Comparison of ENCODE assay signal across 18 cellular contexts in the genomic region with DNA sequence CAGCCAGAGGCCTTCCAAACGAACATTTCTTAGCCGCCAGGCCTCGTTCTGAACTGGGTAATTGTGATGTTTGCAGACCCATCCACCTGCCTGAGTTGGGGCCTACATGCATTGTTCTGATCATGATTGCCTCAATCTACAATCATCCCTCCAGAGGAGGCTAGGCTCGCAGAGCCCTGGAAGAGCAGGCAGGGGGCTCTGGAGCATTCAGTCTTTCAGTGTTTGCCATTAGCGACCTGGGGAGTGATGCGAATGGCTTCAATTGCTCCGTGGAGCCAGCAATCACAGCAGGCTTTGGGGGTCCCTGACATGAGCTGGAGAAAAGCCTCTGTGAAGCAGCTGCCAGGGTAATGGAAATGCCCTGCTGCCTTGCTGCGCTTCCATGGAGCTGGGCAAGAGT. TPM values are rescaled to one million over a fixed set of nuclear protein-coding genes. Genes with fewer than 3 reads are reported as not detected.
DNase-seq lines count a peak whose midpoint lies in the region; ATAC-seq, FAIRE-seq and TF ChIP-seq lines count a peak whose summit lies in the region.
"Had no signal": no experiment of that assay in that cellular context is flagged by ENCODE, and none has a peak within 500 bp of the region (broad histone marks: within the 10 kb centered on the region; RNA-seq: fewer than 3 reads in every experiment).

No MANE protein-coding gene starts in this region.

- TF ChIP-seq RAD21 in A549 (conservative IDR thresholded peaks at IDR 0.05 in 1 of 2, IDR thresholded peaks at IDR 0.05 in 1 of 2), result no peak

- WGBS in A549 (ENCODE audit: missing lambda C conversion rate), result 95% methylated on average over 8 of the region's 8 CpGs
- no CpG with 5 or more reads among the region's 8 CpGs for WGBS in mesendoderm (ENCODE audit: extremely low coverage, insufficient coverage, low lambda C conversion rate)

- H4K5ac ChIP-seq in mesendoderm (ENCODE audit: low read length), result no peak overlapping the region

- no peak for FAIRE-seq in A549 (lab: Jason Lieb, UNC)
- FAIRE-seq: GM12891 had no signal

- H2AK5ac ChIP-seq in mesendoderm (ENCODE audit: low read length), result no peak overlapping the region

- CTCF ChIA-PET in A549 (lab: Yijun Ruan, JAX) (interaction anchor here (0.6 to 3.7 kb wide), 6 partner anchors 14 to 262 kb away, joined by 3 to 18 read pairs (median 6); no protein-coding TSS in a partner anchor), WTC11 (lab: Charles Lee) (interaction anchor here (0.6 to 1.3 kb wide), 3 partner anchors 15 to 262 kb away, joined by 3 to 5 read pairs (median 3); no protein-coding TSS in a partner anchor)

- no peaks in the 10 kb centered on the region for H3K79me1 ChIP-seq in mesendoderm (ENCODE audit: low read length)

- H3K27me3 ChIP-seq in mesendoderm (ENCODE audit: insufficient read depth, low read length, poor library complexity), result no peaks in the 10 kb centered on the region
- H3K27me3 ChIP-seq: BE2C had no signal

- H2BK15ac ChIP-seq in mesendoderm (replicated peaks; ENCODE audit: low read depth), result no peak overlapping the region

- no peak overlapping the region for H2BK120ac ChIP-seq in mesendoderm (ENCODE audit: low read depth, low read length)

- H3K18ac ChIP-seq in mesendoderm (ENCODE audit: low read length), result no peak overlapping the region

- POLR2A ChIA-PET in A549 (lab: Yijun Ruan, JAX) (interaction anchor here (0.8 to 1.3 kb wide), 3 partner anchors 23 to 173 kb away, joined by 3 to 4 read pairs (median 3); partner anchors contain the start of gene SNAP25), WTC11 (lab: Charles Lee) (no interaction called here)

- H3K36me3 Mint-ChIP-seq in WTC11, result no peaks in the 10 kb centered on the region
- H3K36me3 Mint-ChIP-seq: CD14-positive monocyte had no signal

- TF ChIP-seq EP300 in A549 (IDR thresholded peaks at IDR 0.05), result no peak

- H3K79me2 ChIP-seq in mesendoderm (ENCODE audit: control insufficient read depth, insufficient read depth, low read length), result no peaks in the 10 kb centered on the region

- ATAC-seq in A549, result peak in 1 of 2 experiments; percentile 4; a peak in 2 of 6 replicates
- ATAC-seq in WTC11, result peak; percentile 92
- ATAC-seq in GM18505 (IDR thresholded peaks at IDR 0.05; ENCODE audit: unreplicated experiment), result no peak
- ATAC-seq: Panc1 had no signal

- no peaks in the 10 kb centered on the region for H3K9me3 ChIP-seq in A549
- H3K9me3 ChIP-seq: BE2C had no signal

- DNase-seq in NCI-H1417 (lab: John Stamatoyannopoulos, UW) (peak in 2 of 3 experiments; percentile 8 to 33), NCI-H1417 treated with DMSO at 0.1 percent for 48 hours (lab: John Stamatoyannopoulos, UW) (no peak), A549 (ENCODE audit: low read depth in 1 of 2, low spot score in 1 of 2) (no peak), WTC11 (ENCODE audit: low spot score) (no peak), mesendoderm (peak; percentile 36), anterior cingulate cortex (lab: John Stamatoyannopoulos, UW) (no peak), NOMO-1 treated with DMSO at 0.1 percent for 48 hours (lab: John Stamatoyannopoulos, UW; ENCODE audit: unreplicated experiment) (no peak)
- DNase-seq: ACHN, GF-D8, NCI-H1436 treated with DMSO at 0.1 percent for 48 hours, NCI-H82 had no signal

- H3K9me3 Mint-ChIP-seq in WTC11, result no peaks in the 10 kb centered on the region

- H3K4me2 ChIP-seq in A549 (no peak overlapping the region; the same call in 2 of the 3 replicates), mesendoderm (ENCODE audit: low read length) (no peak overlapping the region)

- H3K4me1 Mint-ChIP-seq in WTC11, result peaks cover 10% of the 10 kb centered on the region

- H3K36me3 ChIP-seq in mesendoderm (ENCODE audit: control insufficient read depth, insufficient read depth, low read length), result no peaks in the 10 kb centered on the region

- H3K4me3 ChIP-seq in A549 (no peak overlapping the region), mesendoderm (ENCODE audit: low read length) (no peak overlapping the region)

- H3K27ac ChIP-seq in A549 (peak overlapping the region; percentile 72 to 81; a peak in 5 of 6 replicates), mesendoderm (ENCODE audit: low read depth, low read length) (no peak overlapping the region)
- H3K27ac ChIP-seq: 22Rv1 had no signal

- H4K8ac ChIP-seq in mesendoderm (ENCODE audit: low read depth, low read length), result no peak overlapping the region

- no peak overlapping the region for H3K23ac ChIP-seq in mesendoderm (ENCODE audit: low read length)

- H3K4me3 Mint-ChIP-seq in WTC11, result no peak overlapping the region
- H3K4me3 Mint-ChIP-seq: CD14-positive monocyte had no signal

- no peaks in the 10 kb centered on the region for H3K27me3 Mint-ChIP-seq in WTC11 (ENCODE audit: low read depth)

- no peak for TF ChIP-seq POLR2A in A549 (IDR thresholded peaks at IDR 0.05; ENCODE audit: low read length)
- TF ChIP-seq POLR2A in GM18505 (IDR thresholded peaks at IDR 0.05; ENCODE audit: borderline replicate concordance, extremely low read depth, insufficient read depth, insufficient read length), result no peak

- TF ChIP-seq CTCF in A549 (IDR thresholded peaks at IDR 0.05), result no peak
- no peak for TF ChIP-seq CTCF in WTC11 (IDR thresholded peaks at IDR 0.05)

- H3K4ac ChIP-seq in mesendoderm (ENCODE audit: low read depth, low read length), result no peak overlapping the region

- peak overlapping the region; percentile 27 for H3K56ac ChIP-seq in mesendoderm (ENCODE audit: low read length)

- no peak overlapping the region for H2BK5ac ChIP-seq in mesendoderm (ENCODE audit: low read length)

- H3K4me1 ChIP-seq in A549 (peaks cover 41% of the 10 kb centered on the region), mesendoderm (ENCODE audit: control insufficient read depth, low read depth, low read length) (no peaks in the 10 kb centered on the region)

- H3K9ac ChIP-seq in mesendoderm (ENCODE audit: low read length), result no peak overlapping the region

- no peak overlapping the region for H3K27ac Mint-ChIP-seq in WTC11

TF ChIP-seq in A549, 52 proteins besides CTCF, POLR2A, EP300 and RAD21:
- TF ChIP-seq JUNB (IDR thresholded peaks at IDR 0.05) (no peak), BHLHE40 (IDR thresholded peaks at IDR 0.05; ENCODE audit: low read depth, low read length) (no peak), POLR2AphosphoS2 (conservative IDR thresholded peaks at IDR 0.05; ENCODE audit: low read length) (no peak), CHD2 (IDR thresholded peaks at IDR 0.05; ENCODE audit: low read length, partially characterized antibody) (no peak), EHMT2 (IDR thresholded peaks at IDR 0.05; ENCODE audit: low read depth) (no peak), E2F6 (IDR thresholded peaks at IDR 0.05; ENCODE audit: borderline replicate concordance, low read depth) (no peak), CBX8 (IDR thresholded peaks at IDR 0.05) (no peak), CBX2 (IDR thresholded peaks at IDR 0.05; ENCODE audit: borderline replicate concordance, low read depth) (no peak)
- TF ChIP-seq, protein P1, sequence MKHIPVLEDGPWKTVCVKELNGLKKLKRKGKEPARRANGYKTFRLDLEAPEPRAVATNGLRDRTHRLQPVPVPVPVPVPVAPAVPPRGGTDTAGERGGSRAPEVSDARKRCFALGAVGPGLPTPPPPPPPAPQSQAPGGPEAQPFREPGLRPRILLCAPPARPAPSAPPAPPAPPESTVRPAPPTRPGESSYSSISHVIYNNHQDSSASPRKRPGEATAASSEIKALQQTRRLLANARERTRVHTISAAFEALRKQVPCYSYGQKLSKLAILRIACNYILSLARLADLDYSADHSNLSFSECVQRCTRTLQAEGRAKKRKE (CRISPR knock-in tag; IDR thresholded peaks at IDR 0.05; ENCODE audit: low read depth), result no peak

TF ChIP-seq in WTC11, 78 proteins besides CTCF, POLR2A, EP300 and RAD21:
- TF ChIP-seq GTF2I (CRISPR knock-in tag; conservative IDR thresholded peaks at IDR 0.05), result no peak

RNA-seq across cellular contexts. Expression of gene SNAP25, which starts 22.0 kb away (rescaled TPM):
- 53.6 and 54.8 TPM in 2 replicates for polyA plus RNA-seq in A549 (2011; rRNA removed)
- 23.2 and 27.1 TPM in 2 replicates for polyA plus RNA-seq in A549 (2012; cell fraction: cytosol; rRNA removed)
- 32.8 and 56.3 TPM in 2 replicates for polyA plus RNA-seq in A549 (2012; cell fraction: nucleus; rRNA removed)
- 32.8 to 39.6 TPM (median 33.2 TPM) in 3 replicates for polyA plus RNA-seq in A549 (2017; fragmentation: RNase III; extraction: RNeasy Plus Mini Kit Qiagen cat#74134 plus additional on column Dnase treatment)
- polyA minus RNA-seq in A549 (2011; rRNA and poly(A)+ RNA removed), result 31.0 and 32.0 TPM in 2 replicates
- 0.41 to 0.72 TPM (median 0.57 TPM) in 3 replicates for total RNA-seq in WTC11 (2021)
- 0.22 TPM for polyA plus RNA-seq in mesendoderm (2013, experiment 1 of 2)
- polyA plus RNA-seq in mesendoderm (2013, experiment 2 of 2), result 0.20 TPM
- total RNA-seq: OCI-LY7 had no signal
- polyA plus RNA-seq: CD14-positive monocyte had no signal

Comparison
In these comparisons a context has a peak if more than half of its experiments do, and no peak if none do; other contexts are left out.
1. DNase-seq: peak in NCI-H1417 (2 of 3) and mesendoderm (single experiment); none in NCI-H1417 treated with DMSO at 0.1 percent for 48 hours (single experiment), A549 (0 of 2), WTC11 (single experiment), anterior cingulate cortex (0 of 58) and NOMO-1 treated with DMSO at 0.1 percent for 48 hours (single experiment).